In the genomic region with DNA sequence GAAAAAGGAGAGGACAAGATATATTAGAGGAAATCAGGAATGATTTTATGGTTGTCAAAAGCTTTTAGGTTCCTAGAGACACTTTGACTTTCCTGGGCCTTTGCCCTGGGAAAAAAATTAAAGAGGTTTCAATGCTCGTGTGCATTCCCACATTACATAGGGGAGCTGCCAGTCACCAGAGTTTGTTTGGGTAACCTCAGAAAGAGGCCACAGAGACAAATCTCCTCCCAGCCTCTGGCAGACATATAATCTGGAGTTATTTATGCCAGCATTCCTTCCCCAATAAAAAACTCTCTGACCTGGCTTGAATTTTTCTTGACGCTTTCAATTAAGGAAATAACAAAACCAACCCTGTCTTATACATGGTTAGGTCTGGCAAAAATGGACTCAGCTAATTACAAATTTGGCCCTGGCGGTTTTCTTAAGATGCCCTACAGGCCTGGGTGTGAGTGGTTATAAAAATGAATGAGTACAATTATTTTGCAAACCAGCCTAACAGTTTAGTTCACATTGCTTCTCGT, we compare ENCODE assay signal across 26 cellular contexts.
DNase-seq lines count a peak whose midpoint lies in the region; TF ChIP-seq lines count a peak whose summit lies in the region.
"Had no signal": no experiment of that assay in that cellular context is flagged by ENCODE, and none has a peak within 500 bp of the region (broad histone marks: within the 10 kb centered on the region; RNA-seq: fewer than 3 reads in every experiment).

No MANE protein-coding gene starts in this region.

- no peak overlapping the region for H2BK12ac ChIP-seq in trophoblast cell (ENCODE audit: low read length)

- TF ChIP-seq CTCF in chondrocyte (IDR thresholded peaks at IDR 0.05): no peak

- no peak overlapping the region for H4K91ac ChIP-seq in trophoblast cell (ENCODE audit: low read depth, low read length)

- no peak overlapping the region for H2BK5ac ChIP-seq in trophoblast cell (ENCODE audit: low read depth, low read length, poor library complexity)

- H3K36me3 Mint-ChIP-seq in chondrocyte (ENCODE audit: low read depth): peaks cover 4% of the 10 kb centered on the region
- no peaks in the 10 kb centered on the region for H3K36me3 Mint-ChIP-seq in activated CD4-positive, alpha-beta T cell treated with anti-CD3 and anti-CD28 coated beads, Interleukin-2, amount 10 ng/mL, durations not matched to agents 7 days and 5 days (ENCODE audit: low read depth)
- H3K36me3 Mint-ChIP-seq: activated CD8-positive, alpha-beta memory T cell treated with anti-CD3 and anti-CD28 coated beads, Interleukin-2, amount 10 ng/mL, durations not matched to agents 7 days and 5 days had no signal

- H3K27me3 Mint-ChIP-seq in chondrocyte (ENCODE audit: low read depth): no peaks in the 10 kb centered on the region
- H3K27me3 Mint-ChIP-seq in activated CD4-positive, alpha-beta T cell treated with anti-CD3 and anti-CD28 coated beads, Interleukin-2, amount 10 ng/mL, durations not matched to agents 7 days and 5 days: no peaks in the 10 kb centered on the region
- H3K27me3 Mint-ChIP-seq: activated CD8-positive, alpha-beta memory T cell treated with anti-CD3 and anti-CD28 coated beads, Interleukin-2, amount 10 ng/mL, durations not matched to agents 7 days and 5 days had no signal

- H2BK120ac ChIP-seq in trophoblast cell (ENCODE audit: insufficient read depth, low read length, poor library complexity): no peak overlapping the region

- no peak overlapping the region for H2AK5ac ChIP-seq in trophoblast cell (ENCODE audit: low read length)

- H4K12ac ChIP-seq in trophoblast cell (ENCODE audit: low read depth, low read length): no peak overlapping the region

- H3K14ac ChIP-seq in trophoblast cell (ENCODE audit: low read length): no peak overlapping the region

- H3K27ac Mint-ChIP-seq in chondrocyte (ENCODE audit: unreplicated experiment): peak overlapping the region; percentile 82
- H3K27ac Mint-ChIP-seq in activated CD4-positive, alpha-beta T cell treated with anti-CD3 and anti-CD28 coated beads, Interleukin-2, amount 10 ng/mL, durations not matched to agents 7 days and 5 days: no peak overlapping the region
- H3K27ac Mint-ChIP-seq: activated CD8-positive, alpha-beta memory T cell treated with anti-CD3 and anti-CD28 coated beads, Interleukin-2, amount 10 ng/mL, durations not matched to agents 7 days and 5 days had no signal

- H3K9me3 ChIP-seq in trophoblast cell (ENCODE audit: insufficient read depth, low read depth, low read length): no peaks in the 10 kb centered on the region
- H3K9me3 ChIP-seq: body of pancreas, stomach had no signal

- no peak overlapping the region for H3K23ac ChIP-seq in trophoblast cell (ENCODE audit: low read length)

- H3K27me3 ChIP-seq in trophoblast cell (ENCODE audit: insufficient read depth, low read length): no peaks in the 10 kb centered on the region
- H3K27me3 ChIP-seq: BLaER1 treated with 17β-estradiol and CSF1 and Interleukin-3, amounts not matched to agents 10 nM and 100 nM; body of pancreas; heart left ventricle; stomach had no signal

- POLR2A ChIA-PET in activated CD4-positive, alpha-beta T cell treated with anti-CD3 and anti-CD28 coated beads, Interleukin-2, amount 10 ng/mL, durations not matched to agents 7 days and 5 days (lab: Charles Lee): no interaction called here

- no peaks in the 10 kb centered on the region for H3K79me2 ChIP-seq in trophoblast cell (ENCODE audit: control insufficient read depth, insufficient read depth, low read length, poor library complexity)

- H3K4me1 ChIP-seq in trophoblast cell (ENCODE audit: control insufficient read depth in 1 of 2, insufficient read depth in 2 of 2, low read length in 2 of 2): peaks cover 5 to 8% of the 10 kb centered on the region in 2 experiments
- H3K4me1 ChIP-seq: BLaER1 treated with 17β-estradiol and CSF1 and Interleukin-3, amounts not matched to agents 10 nM and 100 nM had no signal

- no peak overlapping the region for H3K4me3 Mint-ChIP-seq in chondrocyte (ENCODE audit: unreplicated experiment)
- H3K4me3 Mint-ChIP-seq in activated CD4-positive, alpha-beta T cell treated with anti-CD3 and anti-CD28 coated beads, Interleukin-2, amount 10 ng/mL, durations not matched to agents 7 days and 5 days: no peak overlapping the region
- H3K4me3 Mint-ChIP-seq: activated CD8-positive, alpha-beta memory T cell treated with anti-CD3 and anti-CD28 coated beads, Interleukin-2, amount 10 ng/mL, durations not matched to agents 7 days and 5 days; neural crest cell had no signal

- no peaks in the 10 kb centered on the region for H3K9me3 Mint-ChIP-seq in chondrocyte (ENCODE audit: low read depth)
- H3K9me3 Mint-ChIP-seq in activated CD4-positive, alpha-beta T cell treated with anti-CD3 and anti-CD28 coated beads, Interleukin-2, amount 10 ng/mL, durations not matched to agents 7 days and 5 days: peaks cover 4% of the 10 kb centered on the region

- peak overlapping the region; percentile 48 for H3K4ac ChIP-seq in trophoblast cell (ENCODE audit: low read depth, low read length)

- H4K8ac ChIP-seq in trophoblast cell (ENCODE audit: low read depth, low read length): no peak overlapping the region

- H3K79me1 ChIP-seq in trophoblast cell (ENCODE audit: low read length): peaks cover 1% of the 10 kb centered on the region

- H3K18ac ChIP-seq in trophoblast cell (ENCODE audit: low read length): no peak overlapping the region

- peaks cover 55% of the 10 kb centered on the region for H3K4me1 Mint-ChIP-seq in chondrocyte (ENCODE audit: low read depth)
- no peaks in the 10 kb centered on the region for H3K4me1 Mint-ChIP-seq in activated CD4-positive, alpha-beta T cell treated with anti-CD3 and anti-CD28 coated beads, Interleukin-2, amount 10 ng/mL, durations not matched to agents 7 days and 5 days
- H3K4me1 Mint-ChIP-seq: activated CD8-positive, alpha-beta memory T cell treated with anti-CD3 and anti-CD28 coated beads, Interleukin-2, amount 10 ng/mL, durations not matched to agents 7 days and 5 days had no signal

- DNase-seq in RPMI7951 (ENCODE audit: low read depth) (peak; percentile 18), chondrocyte (ENCODE audit: low spot score) (no peak), hepatic stellate cell (ENCODE audit: low spot score) (peak; percentile 21), trophoblast cell (no peak), NCI-H1417 treated with DMSO at 0.1 percent for 48 hours (lab: John Stamatoyannopoulos, UW) (no peak), NCI-H526 (lab: John Stamatoyannopoulos, UW) (no peak)
- DNase-seq in activated CD4-positive, alpha-beta T cell treated with anti-CD3 and anti-CD28 coated beads, Interleukin-2, amount 10 ng/mL, durations not matched to agents 7 days and 5 days: no peak
- DNase-seq: activated CD4-positive, alpha-beta T cell treated with anti-CD3 and anti-CD28 coated beads, Interleukin-2, amount 50 U/mL, for 4 hours; activated CD8-positive, alpha-beta memory T cell treated with anti-CD3 and anti-CD28 coated beads, Interleukin-2, amount 10 ng/mL, durations not matched to agents 7 days and 5 days; activated gamma-delta T cell treated with Interleukin-2 at 50 U/mL for 16 hours; activated T-cell treated with anti-CD3 and anti-CD28 coated beads, Interleukin-2, amount 50 U/mL, for 48 hours; body of pancreas; DMS153; effector CD4-positive, alpha-beta T cell; heart left ventricle; KBM-7; kidney; NCI-H1105; NCI-H1930; NCI-H524 treated with DMSO at 0.1 percent for 48 hours; stimulated activated CD8-positive, alpha-beta memory T cell treated with anti-CD3 and anti-CD28 coated beads, Interleukin-4, amount 100 ng/mL, for 48 hours; stomach; T-helper 2 cell had no signal

- no peak overlapping the region for H2AFZ ChIP-seq in trophoblast cell (ENCODE audit: insufficient read depth, low read length, poor library complexity)

- WGBS in trophoblast cell (ENCODE audit: extremely low coverage, insufficient coverage, insufficient read length): no CpG with 5 or more reads among the region's 4 CpGs

- H3K27ac ChIP-seq in trophoblast cell (ENCODE audit: low read depth, low read length): no peak overlapping the region
- H3K27ac ChIP-seq: BLaER1 treated with 17β-estradiol and CSF1 and Interleukin-3, amounts not matched to agents 10 nM and 100 nM; body of pancreas; stomach had no signal

- no peak overlapping the region for H3K4me2 ChIP-seq in trophoblast cell (ENCODE audit: low read length)
- H3K4me2 ChIP-seq: BLaER1 treated with 17β-estradiol and CSF1 and Interleukin-3, amounts not matched to agents 10 nM and 100 nM had no signal

- CTCF ChIA-PET in activated CD4-positive, alpha-beta T cell treated with anti-CD3 and anti-CD28 coated beads, Interleukin-2, amount 10 ng/mL, durations not matched to agents 7 days and 5 days (lab: Charles Lee): no interaction called here

- no peak overlapping the region for H3K4me3 ChIP-seq in trophoblast cell (ENCODE audit: low read depth, low read length)
- H3K4me3 ChIP-seq: BLaER1 treated with 17β-estradiol and CSF1 and Interleukin-3, amounts not matched to agents 10 nM and 100 nM; body of pancreas; heart left ventricle; lung; stomach had no signal

- H3K36me3 ChIP-seq in trophoblast cell (ENCODE audit: control insufficient read depth in 1 of 2, insufficient read depth in 2 of 2, low read length in 2 of 2): peaks cover 1 to 17% of the 10 kb centered on the region in 2 experiments
- H3K36me3 ChIP-seq: BLaER1 treated with 17β-estradiol and CSF1 and Interleukin-3, amounts not matched to agents 10 nM and 100 nM; stomach had no signal

- no peak overlapping the region for H3K9ac ChIP-seq in trophoblast cell (ENCODE audit: low read length)
- H3K9ac ChIP-seq: BLaER1 treated with 17β-estradiol and CSF1 and Interleukin-3, amounts not matched to agents 10 nM and 100 nM had no signal

Comparison
In these comparisons a context has a peak if more than half of its experiments do, and no peak if none do; other contexts are left out.
1. DNase-seq: peak in RPMI7951 (single experiment) and hepatic stellate cell (single experiment); none in chondrocyte (single experiment), trophoblast cell (0 of 2), NCI-H1417 treated with DMSO at 0.1 percent for 48 hours (single experiment), NCI-H526 (0 of 2) and activated CD4-positive, alpha-beta T cell treated with anti-CD3 and anti-CD28 coated beads, Interleukin-2, amount 10 ng/mL, durations not matched to agents 7 days and 5 days (single experiment).